ENCODE assay signal across 10 cellular contexts in genomic region chr4:186845137-186845842, GRCh38.
DNase-seq lines count a peak whose midpoint lies in the region; ATAC-seq and TF ChIP-seq lines count a peak whose summit lies in the region.
"Had no signal": no experiment of that assay in that cellular context is flagged by ENCODE, and none has a peak within 500 bp of the region (broad histone marks: within the 10 kb centered on the region; RNA-seq: fewer than 3 reads in every experiment).

No MANE protein-coding gene starts in this region.

- H3K4me1 ChIP-seq in transverse colon = peaks cover 5 to 22% (median 20%) of the 10 kb centered on the region in 4 donors
- no peaks in the 10 kb centered on the region for H3K4me1 ChIP-seq in naive thymus-derived CD4-positive, alpha-beta T cell (ENCODE audit: control insufficient read depth in 2 of 2, insufficient read depth in 2 of 2, low read length in 2 of 2)

- DNase-seq in KBM-7 (peak; percentile 89), astrocyte of the spinal cord (ENCODE audit: low read depth, low spot score) (peak; percentile 91), kidney tubule cell (ENCODE audit: low spot score) (peak; percentile 85), transverse colon (peak; percentile 25)
- no peak for DNase-seq in naive thymus-derived CD4-positive, alpha-beta T cell
- DNase-seq in activated CD4-positive, alpha-beta T cell treated with anti-CD3 and anti-CD28 coated beads for 4 hours = no peak
- DNase-seq: T-helper 9 cell had no signal

- no peak overlapping the region for H3K4me3 Mint-ChIP-seq in naive thymus-derived CD4-positive, alpha-beta T cell
- H3K4me3 Mint-ChIP-seq: stimulated activated naive CD8-positive, alpha-beta T cell treated with anti-CD3 and anti-CD28 coated beads, Interleukin-15, Interleukin-2, amounts not matched to agents 100 ng/mL and 50 ng/mL, for 24 hours had no signal

- H3K4me3 ChIP-seq in astrocyte of the spinal cord (ENCODE audit: low read depth, low read length) (no peak overlapping the region), transverse colon (no peak overlapping the region)
- no peak overlapping the region for H3K4me3 ChIP-seq in naive thymus-derived CD4-positive, alpha-beta T cell (ENCODE audit: low read length)

- CTCF ChIA-PET in naive thymus-derived CD4-positive, alpha-beta T cell (lab: Charles Lee) = no interaction called here

- no peaks in the 10 kb centered on the region for H3K9me3 ChIP-seq in transverse colon
- peaks cover 0 to 1% (median 0%) of the 10 kb centered on the region in 3 experiments for H3K9me3 ChIP-seq in naive thymus-derived CD4-positive, alpha-beta T cell (ENCODE audit: control insufficient read depth in 2 of 3, low read length in 3 of 3)

- in situ Hi-C loops in KBM-7 (cut with MboI; ENCODE audit: low pct_unique_long_range_greater_than_20kb, low sequenced_read_pairs) = no loop called here
- in situ Hi-C loops in astrocyte of the spinal cord (cut with HindIII; ENCODE audit: low sequenced_read_pairs) = no loop called here
- in situ Hi-C loops in transverse colon (cut with MboI; ENCODE audit: low pct_ligation_motif_present in 1 of 4, low pct_unique_long_range_greater_than_20kb in 1 of 4, low sequenced_read_pairs in 3 of 4) = no loop called here

- no peaks in the 10 kb centered on the region for H3K27me3 ChIP-seq in transverse colon
- H3K27me3 ChIP-seq in naive thymus-derived CD4-positive, alpha-beta T cell (ENCODE audit: control insufficient read depth in 2 of 2, insufficient read depth in 2 of 2, low read length in 2 of 2) = no peaks in the 10 kb centered on the region

- no peaks in the 10 kb centered on the region for H3K4me1 Mint-ChIP-seq in naive thymus-derived CD4-positive, alpha-beta T cell

- no peak for TF ChIP-seq EP300 in transverse colon (IDR thresholded peaks at IDR 0.05; ENCODE audit: low read depth)

- no peak overlapping the region for H3K27ac Mint-ChIP-seq in naive thymus-derived CD4-positive, alpha-beta T cell
- H3K27ac Mint-ChIP-seq: stimulated activated naive CD8-positive, alpha-beta T cell treated with anti-CD3 and anti-CD28 coated beads, Interleukin-15, Interleukin-2, amounts not matched to agents 100 ng/mL and 50 ng/mL, for 24 hours had no signal

- TF ChIP-seq CTCF in astrocyte of the spinal cord (IDR thresholded peaks at IDR 0.05; ENCODE audit: low read depth, low read length) (no peak), transverse colon (IDR thresholded peaks at IDR 0.05) (no peak)

- H3K9me3 Mint-ChIP-seq in naive thymus-derived CD4-positive, alpha-beta T cell = peaks cover 2 to 25% (median 7%) of the 10 kb centered on the region in 11 donors

- WGBS in transverse colon (ENCODE audit: low coverage in 1 of 2), 2 donors = 37 to 63% methylated on average over 2 to 9 of the region's 9 CpGs

- H3K36me3 ChIP-seq in transverse colon = no peaks in the 10 kb centered on the region
- no peaks in the 10 kb centered on the region for H3K36me3 ChIP-seq in naive thymus-derived CD4-positive, alpha-beta T cell (ENCODE audit: control insufficient read depth in 2 of 3, insufficient read depth in 3 of 3, low read length in 3 of 3)

- H3K27ac ChIP-seq in transverse colon = peak overlapping the region; percentile 70 to 78 (median 74)
- H3K27ac ChIP-seq in naive thymus-derived CD4-positive, alpha-beta T cell (ENCODE audit: low read depth, low read length) = no peak overlapping the region

- H3K36me3 Mint-ChIP-seq in naive thymus-derived CD4-positive, alpha-beta T cell = peaks cover 0 to 5% (median 0%) of the 10 kb centered on the region in 5 donors

- H3K27me3 Mint-ChIP-seq in naive thymus-derived CD4-positive, alpha-beta T cell = no peaks in the 10 kb centered on the region
- H3K27me3 Mint-ChIP-seq: stimulated activated naive CD8-positive, alpha-beta T cell treated with anti-CD3 and anti-CD28 coated beads, Interleukin-15, Interleukin-2, amounts not matched to agents 100 ng/mL and 50 ng/mL, for 24 hours had no signal

- POLR2A ChIA-PET in naive thymus-derived CD4-positive, alpha-beta T cell (lab: Charles Lee) = no interaction called here

- no peak for TF ChIP-seq POLR2A in transverse colon (IDR thresholded peaks at IDR 0.05)

- no peak for ATAC-seq in naive thymus-derived CD4-positive, alpha-beta T cell
- ATAC-seq in HG03520 (IDR thresholded peaks at IDR 0.05; ENCODE audit: unreplicated experiment) = no peak
- no peak for ATAC-seq in HG02981 (IDR thresholded peaks at IDR 0.05; ENCODE audit: unreplicated experiment)

- intact Hi-C loops in transverse colon (cut with DNase I; ENCODE audit: low total_unique reads) = no loop called here
- intact Hi-C loops in naive thymus-derived CD4-positive, alpha-beta T cell (cut with micrococcal nuclease) = no loop called here

Comparison
In these comparisons a context has a peak if more than half of its experiments do, and no peak if none do; other contexts are left out.
1. DNase-seq: peak in KBM-7 (single experiment), astrocyte of the spinal cord (single experiment), kidney tubule cell (single experiment) and transverse colon (single experiment); none in naive thymus-derived CD4-positive, alpha-beta T cell (0 of 9) and activated CD4-positive, alpha-beta T cell treated with anti-CD3 and anti-CD28 coated beads for 4 hours (0 of 2).